Comparison of ENCODE assay signal across 1 cellular context in the genomic region with DNA sequence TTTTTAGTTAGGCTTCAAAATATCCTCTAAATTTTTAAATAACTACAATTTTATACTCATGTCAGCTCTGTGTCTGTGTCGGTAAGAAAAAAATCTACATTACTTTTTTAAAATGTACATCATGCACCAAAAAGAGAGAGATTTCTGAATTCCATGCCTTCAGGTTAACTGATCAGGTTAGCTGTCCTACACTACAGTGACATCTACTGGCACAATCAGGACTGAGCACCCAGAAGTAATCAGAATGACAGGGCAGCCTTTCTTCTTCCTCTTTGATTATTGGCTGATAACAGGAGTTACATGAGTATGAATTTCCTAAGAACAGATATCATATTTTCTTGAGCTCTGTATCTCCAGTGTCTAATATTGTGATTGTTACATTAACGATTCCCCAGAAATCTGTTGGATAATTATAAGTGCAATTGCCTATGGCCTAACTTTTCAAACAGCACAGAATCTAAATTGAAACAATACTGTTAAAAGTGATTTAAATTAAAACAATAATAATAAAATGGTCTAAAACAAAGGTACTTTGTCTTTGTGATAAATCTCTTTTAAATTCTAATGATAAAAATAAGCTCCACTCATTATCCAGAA.
TF ChIP-seq lines count a peak whose summit lies in the region.

No MANE protein-coding gene starts in this region.

TF ChIP-seq in K562, 482 proteins besides CTCF, POLR2A, EP300 and RAD21 (continued from another document and continues in another):
- TF ChIP-seq, protein P1, sequence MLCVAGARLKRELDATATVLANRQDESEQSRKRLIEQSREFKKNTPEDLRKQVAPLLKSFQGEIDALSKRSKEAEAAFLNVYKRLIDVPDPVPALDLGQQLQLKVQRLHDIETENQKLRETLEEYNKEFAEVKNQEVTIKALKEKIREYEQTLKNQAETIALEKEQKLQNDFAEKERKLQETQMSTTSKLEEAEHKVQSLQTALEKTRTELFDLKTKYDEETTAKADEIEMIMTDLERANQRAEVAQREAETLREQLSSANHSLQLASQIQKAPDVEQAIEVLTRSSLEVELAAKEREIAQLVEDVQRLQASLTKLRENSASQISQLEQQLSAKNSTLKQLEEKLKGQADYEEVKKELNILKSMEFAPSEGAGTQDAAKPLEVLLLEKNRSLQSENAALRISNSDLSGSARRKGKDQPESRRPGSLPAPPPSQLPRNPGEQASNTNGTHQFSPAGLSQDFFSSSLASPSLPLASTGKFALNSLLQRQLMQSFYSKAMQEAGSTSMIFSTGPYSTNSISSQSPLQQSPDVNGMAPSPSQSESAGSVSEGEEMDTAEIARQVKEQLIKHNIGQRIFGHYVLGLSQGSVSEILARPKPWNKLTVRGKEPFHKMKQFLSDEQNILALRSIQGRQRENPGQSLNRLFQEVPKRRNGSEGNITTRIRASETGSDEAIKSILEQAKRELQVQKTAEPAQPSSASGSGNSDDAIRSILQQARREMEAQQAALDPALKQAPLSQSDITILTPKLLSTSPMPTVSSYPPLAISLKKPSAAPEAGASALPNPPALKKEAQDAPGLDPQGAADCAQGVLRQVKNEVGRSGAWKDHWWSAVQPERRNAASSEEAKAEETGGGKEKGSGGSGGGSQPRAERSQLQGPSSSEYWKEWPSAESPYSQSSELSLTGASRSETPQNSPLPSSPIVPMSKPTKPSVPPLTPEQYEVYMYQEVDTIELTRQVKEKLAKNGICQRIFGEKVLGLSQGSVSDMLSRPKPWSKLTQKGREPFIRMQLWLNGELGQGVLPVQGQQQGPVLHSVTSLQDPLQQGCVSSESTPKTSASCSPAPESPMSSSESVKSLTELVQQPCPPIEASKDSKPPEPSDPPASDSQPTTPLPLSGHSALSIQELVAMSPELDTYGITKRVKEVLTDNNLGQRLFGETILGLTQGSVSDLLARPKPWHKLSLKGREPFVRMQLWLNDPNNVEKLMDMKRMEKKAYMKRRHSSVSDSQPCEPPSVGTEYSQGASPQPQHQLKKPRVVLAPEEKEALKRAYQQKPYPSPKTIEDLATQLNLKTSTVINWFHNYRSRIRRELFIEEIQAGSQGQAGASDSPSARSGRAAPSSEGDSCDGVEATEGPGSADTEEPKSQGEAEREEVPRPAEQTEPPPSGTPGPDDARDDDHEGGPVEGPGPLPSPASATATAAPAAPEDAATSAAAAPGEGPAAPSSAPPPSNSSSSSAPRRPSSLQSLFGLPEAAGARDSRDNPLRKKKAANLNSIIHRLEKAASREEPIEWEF (CRISPR knock-in tag; IDR thresholded peaks at IDR 0.05) = no peak
- TF ChIP-seq MECOM (CRISPR knock-in tag; IDR thresholded peaks at IDR 0.05) (no peak), ARID2 (IDR thresholded peaks at IDR 0.05) (peak; percentile 74; the same call in 1 of the 2 replicates), NUFIP1 (IDR thresholded peaks at IDR 0.05; ENCODE audit: partially characterized antibody) (no peak), BCL6 (CRISPR knock-in tag; IDR thresholded peaks at IDR 0.05) (no peak), DPF2 (IDR thresholded peaks at IDR 0.05) (0 out of 2 replicates have a peak, but pooled peaks have one; percentile 9), FIP1L1 (IDR thresholded peaks at IDR 0.05; ENCODE audit: low read depth, low read length, poor library complexity, severe bottlenecking) (no peak), CREM (IDR thresholded peaks at IDR 0.05; ENCODE audit: low read depth) (no peak), NELFE (IDR thresholded peaks at IDR 0.05; ENCODE audit: insufficient read depth, insufficient read length) (no peak), PML (IDR thresholded peaks at IDR 0.05; ENCODE audit: low read length) (no peak), CBX3 (IDR thresholded peaks at IDR 0.05; ENCODE audit: borderline replicate concordance in 1 of 2, low read length in 2 of 2) (no peak), TOE1 (IDR thresholded peaks at IDR 0.05; ENCODE audit: borderline replicate concordance) (no peak), TOE1 (CRISPR knock-in tag; IDR thresholded peaks at IDR 0.05; ENCODE audit: borderline replicate concordance, low read depth) (no peak), JUND (IDR thresholded peaks at IDR 0.05; ENCODE audit: borderline replicate concordance, low read depth, low read length) (peak; percentile 41; the same call in 1 of the 2 replicates), JUND (tag; IDR thresholded peaks at IDR 0.05; ENCODE audit: borderline replicate concordance, low read depth, low read length) (peak; percentile 45; the same call in 1 of the 3 replicates), RBM14 (IDR thresholded peaks at IDR 0.05; ENCODE audit: borderline replicate concordance, insufficient read depth, low read depth, low read length) (no peak), BRF1 (IDR thresholded peaks at IDR 0.05; ENCODE audit: borderline replicate concordance, extremely low read depth, insufficient read length) (no peak), MXI1 (IDR thresholded peaks at IDR 0.05; ENCODE audit: low read depth, low read length) (no peak), FOXK1 (CRISPR knock-in tag; IDR thresholded peaks at IDR 0.05; ENCODE audit: borderline replicate concordance) (no peak), NFE2 (IDR thresholded peaks at IDR 0.05; ENCODE audit: low read depth) (peak; percentile 85), BRD4 (IDR thresholded peaks at IDR 0.05) (no peak), SIN3B (IDR thresholded peaks at IDR 0.05; ENCODE audit: low read depth) (no peak), C11orf30 (IDR thresholded peaks at IDR 0.05; ENCODE audit: low read depth) (peak; percentile 42), ETS2 (tag; IDR thresholded peaks at IDR 0.05; ENCODE audit: borderline replicate concordance, poor library complexity, severe bottlenecking) (no peak), PHB (CRISPR knock-in tag; IDR thresholded peaks at IDR 0.05) (no peak), EWSR1 (IDR thresholded peaks at IDR 0.05; ENCODE audit: borderline replicate concordance, low read depth, partially characterized antibody) (no peak), ETV1 (tag; conservative IDR thresholded peaks at IDR 0.05; ENCODE audit: low read depth) (no peak), ZNF764 (CRISPR knock-in tag; IDR thresholded peaks at IDR 0.05; ENCODE audit: low read depth) (no peak), SRSF3 (IDR thresholded peaks at IDR 0.05; ENCODE audit: insufficient read depth, low read length) (no peak), MYBL2 (IDR thresholded peaks at IDR 0.05; ENCODE audit: low read depth) (no peak), MYBL2 (CRISPR knock-in tag; IDR thresholded peaks at IDR 0.05; ENCODE audit: borderline replicate concordance) (no peak), TCF7L2 (IDR thresholded peaks at IDR 0.05; ENCODE audit: low read depth, low read length) (no peak)
- TF ChIP-seq, protein P2, sequence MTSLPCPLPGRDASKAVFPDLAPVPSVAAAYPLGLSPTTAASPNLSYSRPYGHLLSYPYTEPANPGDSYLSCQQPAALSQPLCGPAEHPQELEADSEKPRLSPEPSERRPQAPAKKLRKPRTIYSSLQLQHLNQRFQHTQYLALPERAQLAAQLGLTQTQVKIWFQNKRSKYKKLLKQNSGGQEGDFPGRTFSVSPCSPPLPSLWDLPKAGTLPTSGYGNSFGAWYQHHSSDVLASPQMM (CRISPR knock-in tag; IDR thresholded peaks at IDR 0.05) = no peak
- TF ChIP-seq, protein P3, sequence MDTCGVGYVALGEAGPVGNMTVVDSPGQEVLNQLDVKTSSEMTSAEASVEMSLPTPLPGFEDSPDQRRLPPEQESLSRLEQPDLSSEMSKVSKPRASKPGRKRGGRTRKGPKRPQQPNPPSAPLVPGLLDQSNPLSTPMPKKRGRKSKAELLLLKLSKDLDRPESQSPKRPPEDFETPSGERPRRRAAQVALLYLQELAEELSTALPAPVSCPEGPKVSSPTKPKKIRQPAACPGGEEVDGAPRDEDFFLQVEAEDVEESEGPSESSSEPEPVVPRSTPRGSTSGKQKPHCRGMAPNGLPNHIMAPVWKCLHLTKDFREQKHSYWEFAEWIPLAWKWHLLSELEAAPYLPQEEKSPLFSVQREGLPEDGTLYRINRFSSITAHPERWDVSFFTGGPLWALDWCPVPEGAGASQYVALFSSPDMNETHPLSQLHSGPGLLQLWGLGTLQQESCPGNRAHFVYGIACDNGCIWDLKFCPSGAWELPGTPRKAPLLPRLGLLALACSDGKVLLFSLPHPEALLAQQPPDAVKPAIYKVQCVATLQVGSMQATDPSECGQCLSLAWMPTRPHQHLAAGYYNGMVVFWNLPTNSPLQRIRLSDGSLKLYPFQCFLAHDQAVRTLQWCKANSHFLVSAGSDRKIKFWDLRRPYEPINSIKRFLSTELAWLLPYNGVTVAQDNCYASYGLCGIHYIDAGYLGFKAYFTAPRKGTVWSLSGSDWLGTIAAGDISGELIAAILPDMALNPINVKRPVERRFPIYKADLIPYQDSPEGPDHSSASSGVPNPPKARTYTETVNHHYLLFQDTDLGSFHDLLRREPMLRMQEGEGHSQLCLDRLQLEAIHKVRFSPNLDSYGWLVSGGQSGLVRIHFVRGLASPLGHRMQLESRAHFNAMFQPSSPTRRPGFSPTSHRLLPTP (IDR thresholded peaks at IDR 0.05; ENCODE audit: borderline replicate concordance, extremely low read depth, insufficient read length) = no peak
- TF ChIP-seq, protein P4, sequence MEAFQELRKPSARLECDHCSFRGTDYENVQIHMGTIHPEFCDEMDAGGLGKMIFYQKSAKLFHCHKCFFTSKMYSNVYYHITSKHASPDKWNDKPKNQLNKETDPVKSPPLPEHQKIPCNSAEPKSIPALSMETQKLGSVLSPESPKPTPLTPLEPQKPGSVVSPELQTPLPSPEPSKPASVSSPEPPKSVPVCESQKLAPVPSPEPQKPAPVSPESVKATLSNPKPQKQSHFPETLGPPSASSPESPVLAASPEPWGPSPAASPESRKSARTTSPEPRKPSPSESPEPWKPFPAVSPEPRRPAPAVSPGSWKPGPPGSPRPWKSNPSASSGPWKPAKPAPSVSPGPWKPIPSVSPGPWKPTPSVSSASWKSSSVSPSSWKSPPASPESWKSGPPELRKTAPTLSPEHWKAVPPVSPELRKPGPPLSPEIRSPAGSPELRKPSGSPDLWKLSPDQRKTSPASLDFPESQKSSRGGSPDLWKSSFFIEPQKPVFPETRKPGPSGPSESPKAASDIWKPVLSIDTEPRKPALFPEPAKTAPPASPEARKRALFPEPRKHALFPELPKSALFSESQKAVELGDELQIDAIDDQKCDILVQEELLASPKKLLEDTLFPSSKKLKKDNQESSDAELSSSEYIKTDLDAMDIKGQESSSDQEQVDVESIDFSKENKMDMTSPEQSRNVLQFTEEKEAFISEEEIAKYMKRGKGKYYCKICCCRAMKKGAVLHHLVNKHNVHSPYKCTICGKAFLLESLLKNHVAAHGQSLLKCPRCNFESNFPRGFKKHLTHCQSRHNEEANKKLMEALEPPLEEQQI (IDR thresholded peaks at IDR 0.05) = no peak
- TF ChIP-seq, protein P5, sequence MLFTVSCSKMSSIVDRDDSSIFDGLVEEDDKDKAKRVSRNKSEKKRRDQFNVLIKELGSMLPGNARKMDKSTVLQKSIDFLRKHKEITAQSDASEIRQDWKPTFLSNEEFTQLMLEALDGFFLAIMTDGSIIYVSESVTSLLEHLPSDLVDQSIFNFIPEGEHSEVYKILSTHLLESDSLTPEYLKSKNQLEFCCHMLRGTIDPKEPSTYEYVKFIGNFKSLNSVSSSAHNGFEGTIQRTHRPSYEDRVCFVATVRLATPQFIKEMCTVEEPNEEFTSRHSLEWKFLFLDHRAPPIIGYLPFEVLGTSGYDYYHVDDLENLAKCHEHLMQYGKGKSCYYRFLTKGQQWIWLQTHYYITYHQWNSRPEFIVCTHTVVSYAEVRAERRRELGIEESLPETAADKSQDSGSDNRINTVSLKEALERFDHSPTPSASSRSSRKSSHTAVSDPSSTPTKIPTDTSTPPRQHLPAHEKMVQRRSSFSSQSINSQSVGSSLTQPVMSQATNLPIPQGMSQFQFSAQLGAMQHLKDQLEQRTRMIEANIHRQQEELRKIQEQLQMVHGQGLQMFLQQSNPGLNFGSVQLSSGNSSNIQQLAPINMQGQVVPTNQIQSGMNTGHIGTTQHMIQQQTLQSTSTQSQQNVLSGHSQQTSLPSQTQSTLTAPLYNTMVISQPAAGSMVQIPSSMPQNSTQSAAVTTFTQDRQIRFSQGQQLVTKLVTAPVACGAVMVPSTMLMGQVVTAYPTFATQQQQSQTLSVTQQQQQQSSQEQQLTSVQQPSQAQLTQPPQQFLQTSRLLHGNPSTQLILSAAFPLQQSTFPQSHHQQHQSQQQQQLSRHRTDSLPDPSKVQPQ (CRISPR knock-in tag; IDR thresholded peaks at IDR 0.05; ENCODE audit: borderline replicate concordance) = no peak
- TF ChIP-seq, protein P6, sequence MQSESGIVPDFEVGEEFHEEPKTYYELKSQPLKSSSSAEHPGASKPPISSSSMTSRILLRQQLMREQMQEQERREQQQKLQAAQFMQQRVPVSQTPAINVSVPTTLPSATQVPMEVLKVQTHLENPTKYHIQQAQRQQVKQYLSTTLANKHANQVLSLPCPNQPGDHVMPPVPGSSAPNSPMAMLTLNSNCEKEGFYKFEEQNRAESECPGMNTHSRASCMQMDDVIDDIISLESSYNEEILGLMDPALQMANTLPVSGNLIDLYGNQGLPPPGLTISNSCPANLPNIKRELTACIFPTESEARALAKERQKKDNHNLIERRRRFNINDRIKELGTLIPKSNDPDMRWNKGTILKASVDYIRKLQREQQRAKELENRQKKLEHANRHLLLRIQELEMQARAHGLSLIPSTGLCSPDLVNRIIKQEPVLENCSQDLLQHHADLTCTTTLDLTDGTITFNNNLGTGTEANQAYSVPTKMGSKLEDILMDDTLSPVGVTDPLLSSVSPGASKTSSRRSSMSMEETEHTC (IDR thresholded peaks at IDR 0.05) = no peak
- TF ChIP-seq, protein P7, sequence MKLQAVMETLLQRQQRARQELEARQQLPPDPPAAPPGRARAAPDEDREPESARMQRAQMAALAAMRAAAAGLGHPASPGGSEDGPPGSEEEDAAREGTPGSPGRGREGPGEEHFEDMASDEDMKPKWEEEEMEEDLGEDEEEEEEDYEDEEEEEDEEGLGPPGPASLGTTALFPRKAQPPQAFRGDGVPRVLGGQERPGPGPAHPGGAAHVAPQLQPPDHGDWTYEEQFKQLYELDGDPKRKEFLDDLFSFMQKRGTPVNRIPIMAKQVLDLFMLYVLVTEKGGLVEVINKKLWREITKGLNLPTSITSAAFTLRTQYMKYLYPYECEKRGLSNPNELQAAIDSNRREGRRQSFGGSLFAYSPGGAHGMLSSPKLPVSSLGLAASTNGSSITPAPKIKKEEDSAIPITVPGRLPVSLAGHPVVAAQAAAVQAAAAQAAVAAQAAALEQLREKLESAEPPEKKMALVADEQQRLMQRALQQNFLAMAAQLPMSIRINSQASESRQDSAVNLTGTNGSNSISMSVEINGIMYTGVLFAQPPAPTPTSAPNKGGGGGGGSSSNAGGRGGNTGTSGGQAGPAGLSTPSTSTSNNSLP (IDR thresholded peaks at IDR 0.05; ENCODE audit: borderline replicate concordance, low read depth, low read length) = peak; percentile 79; the same call in 1 of the 2 replicates
- TF ChIP-seq, protein P8, sequence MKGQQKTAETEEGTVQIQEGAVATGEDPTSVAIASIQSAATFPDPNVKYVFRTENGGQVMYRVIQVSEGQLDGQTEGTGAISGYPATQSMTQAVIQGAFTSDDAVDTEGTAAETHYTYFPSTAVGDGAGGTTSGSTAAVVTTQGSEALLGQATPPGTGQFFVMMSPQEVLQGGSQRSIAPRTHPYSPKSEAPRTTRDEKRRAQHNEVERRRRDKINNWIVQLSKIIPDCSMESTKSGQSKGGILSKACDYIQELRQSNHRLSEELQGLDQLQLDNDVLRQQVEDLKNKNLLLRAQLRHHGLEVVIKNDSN (CRISPR knock-in tag; IDR thresholded peaks at IDR 0.05) = no peak
- TF ChIP-seq, protein P9, sequence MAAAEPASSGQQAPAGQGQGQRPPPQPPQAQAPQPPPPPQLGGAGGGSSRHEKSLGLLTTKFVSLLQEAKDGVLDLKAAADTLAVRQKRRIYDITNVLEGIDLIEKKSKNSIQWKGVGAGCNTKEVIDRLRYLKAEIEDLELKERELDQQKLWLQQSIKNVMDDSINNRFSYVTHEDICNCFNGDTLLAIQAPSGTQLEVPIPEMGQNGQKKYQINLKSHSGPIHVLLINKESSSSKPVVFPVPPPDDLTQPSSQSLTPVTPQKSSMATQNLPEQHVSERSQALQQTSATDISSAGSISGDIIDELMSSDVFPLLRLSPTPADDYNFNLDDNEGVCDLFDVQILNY (CRISPR knock-in tag; IDR thresholded peaks at IDR 0.05) = no peak
